In genomic region chr20:50368386-50368785, GRCh38 we compare ENCODE assay signal across 21 cellular contexts.
DNase-seq lines count a peak whose midpoint lies in the region; ATAC-seq and TF ChIP-seq lines count a peak whose summit lies in the region.
"Had no signal": no experiment of that assay in that cellular context is flagged by ENCODE, and none has a peak within 500 bp of the region (broad histone marks: within the 10 kb centered on the region; RNA-seq: fewer than 3 reads in every experiment).

No MANE protein-coding gene starts in this region.

- no peak overlapping the region for H3K9ac ChIP-seq in colonic mucosa (ENCODE audit: low read depth in 2 of 2, low read length in 2 of 2)

- CTCF ChIA-PET in HEK293 (lab: Yijun Ruan, JAX) = interaction anchor here (0.7 kb wide), 1 partner anchor 20 kb away, joined by 4 read pairs; no protein-coding TSS in a partner anchor

- no peaks in the 10 kb centered on the region for H3K9me3 ChIP-seq in HEK293 (ENCODE audit: control insufficient read depth, insufficient read depth, low read depth, low read length)
- H3K9me3 ChIP-seq in colonic mucosa = no peaks in the 10 kb centered on the region
- no peaks in the 10 kb centered on the region for H3K9me3 ChIP-seq in upper lobe of right lung
- H3K9me3 ChIP-seq in tibial artery = no peaks in the 10 kb centered on the region

- no peak overlapping the region for H3K4me3 ChIP-seq in HEK293 (ENCODE audit: low read depth, low read length)
- no peak overlapping the region for H3K4me3 ChIP-seq in colonic mucosa
- H3K4me3 ChIP-seq in upper lobe of right lung = no peak overlapping the region
- H3K4me3 ChIP-seq in tibial artery = no peak overlapping the region
- H3K4me3 ChIP-seq: GM12878, GM23338 had no signal

- H3K27ac ChIP-seq in HEK293 (ENCODE audit: extremely low read depth, low read depth, low read length) = no peak overlapping the region
- peak overlapping the region; percentile 67 for H3K27ac ChIP-seq in colonic mucosa
- peak overlapping the region; percentile 17 for H3K27ac ChIP-seq in upper lobe of right lung
- no peak overlapping the region for H3K27ac ChIP-seq in tibial artery

- H3K36me3 Mint-ChIP-seq in mesothelial cell of epicardium = no peaks in the 10 kb centered on the region
- H3K36me3 Mint-ChIP-seq: CD4-positive, CD25-positive, alpha-beta regulatory T cell had no signal

- peak overlapping the region; percentile 27 for H3K27ac Mint-ChIP-seq in mesothelial cell of epicardium
- H3K27ac Mint-ChIP-seq: B cell; CD4-positive, CD25-positive, alpha-beta regulatory T cell; GM23338 had no signal

- POLR2A ChIA-PET in HEK293 (lab: Yijun Ruan, JAX) = no interaction called here

- H3K27me3 Mint-ChIP-seq in mesothelial cell of epicardium (ENCODE audit: low read depth) = no peaks in the 10 kb centered on the region

- TF ChIP-seq CTCF in HEK293 (tag by site-specific recombination; IDR thresholded peaks at IDR 0.05) = no peak
- no peak for TF ChIP-seq CTCF in colonic mucosa (IDR thresholded peaks at IDR 0.05)
- no peak for TF ChIP-seq CTCF in mesothelial cell of epicardium (IDR thresholded peaks at IDR 0.05; ENCODE audit: unreplicated experiment)
- TF ChIP-seq CTCF in upper lobe of right lung (IDR thresholded peaks at IDR 0.05) = no peak
- TF ChIP-seq CTCF in tibial artery (IDR thresholded peaks at IDR 0.05) = no peak

- no peak for ATAC-seq in upper lobe of right lung
- ATAC-seq in HG02642 (IDR thresholded peaks at IDR 0.05; ENCODE audit: poor library complexity, unreplicated experiment) = no peak
- ATAC-seq: GM12878, GM23338 had no signal

- H3K27me3 ChIP-seq in colonic mucosa (no peaks in the 10 kb centered on the region), upper lobe of right lung (no peaks in the 10 kb centered on the region), tibial artery (no peaks in the 10 kb centered on the region)

- no peaks in the 10 kb centered on the region for H3K36me3 ChIP-seq in HEK293 (ENCODE audit: control insufficient read depth in 2 of 2, insufficient read depth in 1 of 2, low read length in 2 of 2)
- no peaks in the 10 kb centered on the region for H3K36me3 ChIP-seq in colonic mucosa
- H3K36me3 ChIP-seq in upper lobe of right lung = no peaks in the 10 kb centered on the region
- no peaks in the 10 kb centered on the region for H3K36me3 ChIP-seq in tibial artery

- peaks cover 9% of the 10 kb centered on the region for H3K4me1 Mint-ChIP-seq in mesothelial cell of epicardium
- H3K4me1 Mint-ChIP-seq: B cell, GM23338 had no signal

- intact Hi-C loops in colonic mucosa (cut with DNase I) (loop anchor here (10.0 kb wide), 1 partner anchor 86 kb away; no protein-coding TSS in a partner anchor), upper lobe of right lung (cut with DNase I) (no loop called here), tibial artery (cut with DNase I; ENCODE audit: low total_unique reads) (no loop called here)

- no peak for DNase-seq in colonic mucosa
- DNase-seq in mesothelial cell of epicardium (ENCODE audit: low spot score in 2 of 2, unreplicated experiment in 2 of 2) = no peak
- no peak for DNase-seq in upper lobe of right lung
- no peak for DNase-seq in NCI-H1694 (lab: John Stamatoyannopoulos, UW)
- no peak for DNase-seq in tibial artery
- DNase-seq: CD4-positive, CD25-positive, alpha-beta regulatory T cell; GF-D8; HCEC 1CT; KBM-7; NCI-H1105; NCI-H187; NCI-H2107; NCI-H2227 treated with DMSO at 0.1 percent for 48 hours; NCI-H774; RPMI8226; SIG-M5 had no signal

- H3K9me3 Mint-ChIP-seq in mesothelial cell of epicardium = peaks cover 4% of the 10 kb centered on the region
- H3K9me3 Mint-ChIP-seq: GM23338 had no signal

- H3K4me3 Mint-ChIP-seq in mesothelial cell of epicardium = no peak overlapping the region
- H3K4me3 Mint-ChIP-seq: B cell; CD4-positive, CD25-positive, alpha-beta regulatory T cell; GM23338 had no signal

- no peaks in the 10 kb centered on the region for H3K4me1 ChIP-seq in HEK293 (ENCODE audit: control insufficient read depth, insufficient read depth, low read length)
- no peaks in the 10 kb centered on the region for H3K4me1 ChIP-seq in colonic mucosa
- no peaks in the 10 kb centered on the region for H3K4me1 ChIP-seq in upper lobe of right lung
- H3K4me1 ChIP-seq in tibial artery = peaks cover 0 to 10% (median 0%) of the 10 kb centered on the region in 4 donors

TF ChIP-seq in HEK293, 187 proteins besides CTCF, POLR2A, EP300 and RAD21:
- no peak for TF ChIP-seq ZNF274 (IDR thresholded peaks at IDR 0.05; ENCODE audit: low read length)
- TF ChIP-seq ZNF274 (tag by site-specific recombination; IDR thresholded peaks at IDR 0.05; ENCODE audit: borderline replicate concordance) = no peak
- TF ChIP-seq ZNF16 (tag by site-specific recombination; IDR thresholded peaks at IDR 0.05; ENCODE audit: low read depth) = 0 out of 2 replicates have a peak, but pooled peaks have one; percentile 54
- TF ChIP-seq RBAK (tag by site-specific recombination; IDR thresholded peaks at IDR 0.05) = no peak
- TF ChIP-seq ZNF629 (tag by site-specific recombination; IDR thresholded peaks at IDR 0.05) = no peak
- no peak for TF ChIP-seq ZNF645 (tag by site-specific recombination; IDR thresholded peaks at IDR 0.05)

Comparison
In these comparisons a context has a peak if more than half of its experiments do, and no peak if none do; other contexts are left out.
1. H3K27ac ChIP-seq: peak in colonic mucosa (single experiment) and upper lobe of right lung (single experiment); none in HEK293 (single experiment) and tibial artery (0 of 2).